Comparison of ENCODE assay signal across 13 cellular contexts in the genomic region with DNA sequence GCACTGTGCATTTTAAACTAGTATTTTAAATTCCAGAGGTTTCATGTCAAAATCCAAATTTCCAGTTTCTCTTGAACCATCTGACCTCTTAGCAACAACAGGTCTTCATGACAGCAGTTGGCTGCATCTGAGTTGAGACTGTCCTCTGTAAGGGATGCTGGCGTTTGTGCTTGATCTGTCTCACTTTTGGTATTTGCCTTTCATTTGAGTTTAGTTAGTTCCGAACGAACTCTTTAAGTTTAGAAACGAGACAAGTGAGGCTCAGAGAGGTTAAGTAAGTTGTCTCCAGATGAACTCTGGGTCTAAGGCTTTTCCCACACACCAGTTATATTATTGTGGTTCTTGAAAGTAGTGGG. TPM values are rescaled to one million over a fixed set of nuclear protein-coding genes. Genes with fewer than 3 reads are reported as not detected.
DNase-seq lines count a peak whose midpoint lies in the region; ATAC-seq and TF ChIP-seq lines count a peak whose summit lies in the region.
"Had no signal": no experiment of that assay in that cellular context is flagged by ENCODE, and none has a peak within 500 bp of the region (broad histone marks: within the 10 kb centered on the region; RNA-seq: fewer than 3 reads in every experiment).

No MANE protein-coding gene starts in this region.

- H3K4me1 ChIP-seq in ascending aorta = peaks cover 12 to 24% of the 10 kb centered on the region in 2 donors
- peaks cover 20% of the 10 kb centered on the region for H3K4me1 ChIP-seq in upper lobe of right lung

- no peak for TF ChIP-seq POLR2A in GM18505 (IDR thresholded peaks at IDR 0.05; ENCODE audit: borderline replicate concordance, extremely low read depth, insufficient read depth, insufficient read length)

- no peak overlapping the region for H3K4me3 ChIP-seq in ascending aorta
- H3K4me3 ChIP-seq in upper lobe of right lung = no peak overlapping the region
- H3K4me3 ChIP-seq: K562 had no signal

- peaks cover 68 to 71% of the 10 kb centered on the region in 2 donors for H3K36me3 ChIP-seq in ascending aorta
- H3K36me3 ChIP-seq in upper lobe of right lung = no peaks in the 10 kb centered on the region

- ATAC-seq in GM18505 (IDR thresholded peaks at IDR 0.05; ENCODE audit: unreplicated experiment) (peak; percentile 56), GM19438 (IDR thresholded peaks at IDR 0.05; ENCODE audit: low read depth, unreplicated experiment) (peak; percentile 46), HG02943 (IDR thresholded peaks at IDR 0.05; ENCODE audit: low read depth, unreplicated experiment) (peak; percentile 34), upper lobe of right lung (no peak)
- ATAC-seq: K562 had no signal

- no peaks in the 10 kb centered on the region for H3K9me3 ChIP-seq in ascending aorta
- no peaks in the 10 kb centered on the region for H3K9me3 ChIP-seq in upper lobe of right lung

- TF ChIP-seq CTCF in ascending aorta (IDR thresholded peaks at IDR 0.05) (no peak), upper lobe of right lung (IDR thresholded peaks at IDR 0.05) (no peak)

- DNase-seq in ascending aorta (ENCODE audit: low spot score in 2 of 2) = no peak
- no peak for DNase-seq in NCI-H1930 (lab: John Stamatoyannopoulos, UW)
- DNase-seq in NCI-H128 (lab: John Stamatoyannopoulos, UW; ENCODE audit: unreplicated experiment) = no peak
- DNase-seq in upper lobe of right lung = no peak
- DNase-seq in DMS114 treated with DMSO at 0.1 percent for 48 hours (lab: John Stamatoyannopoulos, UW; ENCODE audit: unreplicated experiment) = no peak
- DNase-seq: activated T-cell treated with anti-CD3 and anti-CD28 coated beads, Interleukin-2, amount 50 U/mL, for 48 hours; hypothalamus; NCI-H510A had no signal

- intact Hi-C loops in ascending aorta (cut with DNase I) (no loop called here), upper lobe of right lung (cut with DNase I) (no loop called here)

- peak overlapping the region; percentile 32 to 46 for H3K27ac ChIP-seq in ascending aorta
- H3K27ac ChIP-seq in upper lobe of right lung = no peak overlapping the region

- H3K27me3 ChIP-seq in ascending aorta (no peaks in the 10 kb centered on the region), upper lobe of right lung (no peaks in the 10 kb centered on the region)

RNA-seq across cellular contexts. Expression of gene SPARCL1, which starts 29.1 kb away (rescaled TPM):
- 830 TPM for total RNA-seq in ascending aorta
- 369 TPM for total RNA-seq in upper lobe of right lung
- total RNA-seq: CD4-positive, CD25-positive, alpha-beta regulatory T cell had no signal
